In the genomic region with DNA sequence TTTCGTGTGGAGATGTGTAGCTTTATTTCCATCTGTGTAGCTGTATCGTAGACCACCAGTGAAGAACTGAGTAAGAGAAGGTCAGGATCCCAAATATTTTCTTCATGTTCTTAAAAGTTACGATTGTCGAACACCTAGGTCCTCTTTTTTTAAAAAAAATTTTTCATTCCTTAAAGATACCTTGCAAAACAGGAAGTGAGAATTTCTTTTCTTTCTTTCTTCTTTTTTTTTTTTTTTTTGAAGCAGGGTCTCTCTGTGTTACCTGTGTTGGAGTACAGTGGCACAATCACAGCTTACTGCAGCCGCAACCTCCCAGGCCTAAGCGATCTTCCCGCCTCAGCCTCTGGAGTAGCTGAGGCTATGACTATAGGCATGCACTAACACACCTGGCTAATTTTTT, we compare ENCODE assay signal across 14 cellular contexts.
"Had no signal": no experiment of that assay in that cellular context is flagged by ENCODE, and none has a peak within 500 bp of the region (broad histone marks: within the 10 kb centered on the region; RNA-seq: fewer than 3 reads in every experiment).

No MANE protein-coding gene starts in this region.

- H3K9me3 ChIP-seq: tibial artery had no signal

- H3K36me3 ChIP-seq: neural progenitor cell had no signal

- H2AFZ ChIP-seq: neural progenitor cell had no signal

- H3K4me3 Mint-ChIP-seq: neural progenitor cell had no signal

- H3K9me3 Mint-ChIP-seq: neural progenitor cell had no signal

- H3K4me3 ChIP-seq: neural progenitor cell, tibial artery had no signal

- H3K4me2 ChIP-seq: neural progenitor cell had no signal

- H3K9ac ChIP-seq: neural progenitor cell had no signal

- H3K27me3 ChIP-seq: neural progenitor cell, tibial artery had no signal

- H3K27ac Mint-ChIP-seq: neural progenitor cell had no signal

- FAIRE-seq: astrocyte, bronchial epithelial cell, urothelium cell line had no signal

- H3K4me1 Mint-ChIP-seq: neural progenitor cell had no signal

- H3K27ac ChIP-seq: epithelial cell of prostate, neural progenitor cell, tibial artery had no signal

- DNase-seq: activated CD4-positive, CD25-positive, alpha-beta regulatory T cell treated with anti-CD3 and anti-CD28 coated beads, Interleukin-2, amount 50 U/mL, for 72 hours; activated effector memory CD4-positive, alpha-beta T cell treated with Interleukin-2 at 50 U/mL for 16 hours; activated naive CD4-positive, alpha-beta T cell treated with anti-CD3 and anti-CD28 coated beads, Interleukin-2, amount 50 U/mL, for 16 hours; activated T-cell treated with anti-CD3 and anti-CD28 coated beads for 4 hours; foreskin melanocyte; kidney glomerular epithelial cell; stimulated activated naive CD4-positive, alpha-beta T cell; T-helper 9 cell; tibial artery had no signal
